ENCODE assay signal across 29 cellular contexts in genomic region chr6:54993948-54994347, GRCh38.
"Had no signal": no experiment of that assay in that cellular context is flagged by ENCODE, and none has a peak within 500 bp of the region (broad histone marks: within the 10 kb centered on the region; RNA-seq: fewer than 3 reads in every experiment).

No MANE protein-coding gene starts in this region.

- ATAC-seq: activated CD8-positive, alpha-beta memory T cell treated with anti-CD3 and anti-CD28 coated beads, Interleukin-2, amount 10 ng/mL, durations not matched to agents 7 days and 5 days; activated CD8-positive, alpha-beta T cell treated with anti-CD3 and anti-CD28 coated beads, Interleukin-2, amount 10 ng/mL, durations not matched to agents 7 days and 5 days; activated naive CD8-positive, alpha-beta T cell treated with anti-CD3 and anti-CD28 coated beads, Interleukin-2, amount 50 U/mL, for 24 hours had no signal

- H3K27me3 ChIP-seq: ascending aorta had no signal

- H3K4me3 ChIP-seq: ascending aorta had no signal

- DNase-seq: activated B cell treated with CpG ODN at 0.5 μM for 24 hours; activated CD4-positive, alpha-beta memory T cell treated with anti-CD3 and anti-CD28 coated beads, Interleukin-2, amount 10 ng/mL, durations not matched to agents 7 days and 5 days; activated CD4-positive, alpha-beta T cell treated with anti-CD3 and anti-CD28 coated beads for 4 hours; activated CD4-positive, alpha-beta T cell treated with anti-CD3 and anti-CD28 coated beads, Interleukin-2, amount 10 ng/mL, durations not matched to agents 24 days and 14 days; activated CD4-positive, alpha-beta T cell treated with anti-CD3 and anti-CD28 coated beads, Interleukin-2, amount 50 U/mL, for 1 hour; activated CD4-positive, alpha-beta T cell treated with anti-CD3 and anti-CD28 coated beads, Interleukin-2, amount 50 U/mL, for 4 hours; activated CD4-positive, CD25-positive, alpha-beta regulatory T cell treated with anti-CD3 and anti-CD28 coated beads, Interleukin-2, amount 50 U/mL, for 72 hours; activated CD8-positive, alpha-beta memory T cell treated with anti-CD3 and anti-CD28 coated beads for 24 hours; activated CD8-positive, alpha-beta memory T cell treated with anti-CD3 and anti-CD28 coated beads, Interleukin-2, amount 10 ng/mL, durations not matched to agents 7 days and 5 days; activated CD8-positive, alpha-beta memory T cell treated with anti-CD3 and anti-CD28 coated beads, Interleukin-2, amount 50 U/mL, for 48 hours; activated CD8-positive, alpha-beta T cell treated with anti-CD3 and anti-CD28 coated beads, Interleukin-2, amount 10 ng/mL, durations not matched to agents 7 days and 5 days; activated effector memory CD4-positive, alpha-beta T cell treated with Interleukin-2 at 50 U/mL for 16 hours; activated gamma-delta T cell; activated naive CD4-positive, alpha-beta T cell treated with anti-CD3 and anti-CD28 coated beads, Interleukin-2, amount 10 ng/mL, durations not matched to agents 7 days and 5 days; activated naive CD4-positive, alpha-beta T cell treated with Interleukin-2 at 50 U/mL for 16 hours; activated naive CD8-positive, alpha-beta T cell treated with anti-CD3 and anti-CD28 coated beads, Interleukin-2, amount 10 ng/mL, durations not matched to agents 7 days and 5 days; activated naive CD8-positive, alpha-beta T cell treated with anti-CD3 and anti-CD28 coated beads, Interleukin-2, amount 50 U/mL, for 24 hours; activated T-cell treated with anti-CD3 and anti-CD28 coated beads, Interleukin-2, amount 50 U/mL, for 24 hours; activated T-cell treated with anti-CD3 and anti-CD28 coated beads, Interleukin-2, amount 50 U/mL, for 48 hours; amygdala; anterior cingulate cortex; central memory CD4-positive, alpha-beta T cell; SW 1271; T-helper 1 cell; T-helper 2 cell; T-helper 9 cell had no signal

- FAIRE-seq: TTC549 had no signal

- H3K36me3 ChIP-seq: ascending aorta had no signal

- H3K27ac ChIP-seq: ascending aorta, VCaP had no signal

- H3K4me1 ChIP-seq: ascending aorta had no signal
